ENCODE assay signal across 8 cellular contexts in genomic region chr16:20763461-20764232, GRCh38. TPM values are rescaled to one million over a fixed set of nuclear protein-coding genes. Genes with fewer than 3 reads are reported as not detected.
DNase-seq lines count a peak whose midpoint lies in the region; ATAC-seq, FAIRE-seq and TF ChIP-seq lines count a peak whose summit lies in the region.

Gene ACSM3, plus strand, starts transcription at chr16:20764014. Its CDS starts 6,021 bp downstream, at chr16:20770035.

- H3K36me3 Mint-ChIP-seq in activated T-helper 2 cell treated with anti-CD3 and anti-CD28 coated beads, Interferon-gamma antibody, Interleukin-2, Interleukin-4, amounts not matched to agents 10 μg/mL and 5 μg/mL and 100 μg/mL, durations not matched to agents 14 hours and 24 hours and 36 hours (ENCODE audit: low read depth), result peaks cover 4% of the 10 kb centered on the region

- H3K27me3 ChIP-seq in A673 (replicated peaks; ENCODE audit: insufficient read depth, low read depth, low read length, poor library complexity) (peaks cover 15% of the 10 kb centered on the region), ovary (no peaks in the 10 kb centered on the region)

- H3K36me3 ChIP-seq in A673 (ENCODE audit: insufficient read depth, low read length, poor library complexity, severe bottlenecking), result no peaks in the 10 kb centered on the region
- H3K36me3 ChIP-seq in ovary, result no peaks in the 10 kb centered on the region

- POLR2A ChIA-PET in A673 (lab: Charles Lee; ENCODE audit: low non-redundant PET), result no interaction called here

- FAIRE-seq in urothelium cell line (lab: Jason Lieb, UNC), result no peak

- H3K9me3 ChIP-seq in A673 (ENCODE audit: low read depth, low read length, poor library complexity, severe bottlenecking) (peaks cover 4% of the 10 kb centered on the region), ovary (no peaks in the 10 kb centered on the region)

- no peak for TF ChIP-seq EP300 in ovary (IDR thresholded peaks at IDR 0.05)

- peak; percentile 73 for DNase-seq in A673 (ENCODE audit: low spot score)
- peak; percentile 96 for DNase-seq in OCI-M1 (lab: John Stamatoyannopoulos, UW)
- peak; percentile 65 for DNase-seq in activated T-helper 2 cell treated with anti-CD3 and anti-CD28 coated beads, Interferon-gamma antibody, Interleukin-2, Interleukin-4, amounts not matched to agents 10 μg/mL and 5 μg/mL and 100 μg/mL, durations not matched to agents 14 hours and 24 hours and 36 hours (ENCODE audit: low spot score)
- DNase-seq in foreskin melanocyte, result peak; percentile 65
- DNase-seq in ovary, result peak in 4 of 5 donors; percentile 37 to 66 (median 44)
- peak; percentile 64 for DNase-seq in urothelium cell line (ENCODE audit: low spot score)

- peaks cover 20% of the 10 kb centered on the region for H3K4me1 Mint-ChIP-seq in activated T-helper 2 cell treated with anti-CD3 and anti-CD28 coated beads, Interferon-gamma antibody, Interleukin-2, Interleukin-4, amounts not matched to agents 10 μg/mL and 5 μg/mL and 100 μg/mL, durations not matched to agents 14 hours and 24 hours and 36 hours (ENCODE audit: low read depth)

- TF ChIP-seq POLR2A in ovary (IDR thresholded peaks at IDR 0.05), result no peak

- peak within 1 kb of the TSS; percentile 88 for H3K4me3 Mint-ChIP-seq in activated T-helper 2 cell treated with anti-CD3 and anti-CD28 coated beads, Interferon-gamma antibody, Interleukin-2, Interleukin-4, amounts not matched to agents 10 μg/mL and 5 μg/mL and 100 μg/mL, durations not matched to agents 14 hours and 24 hours and 36 hours (ENCODE audit: low read depth)

- peaks cover 8% of the 10 kb centered on the region for H3K9me3 Mint-ChIP-seq in activated T-helper 2 cell treated with anti-CD3 and anti-CD28 coated beads, Interferon-gamma antibody, Interleukin-2, Interleukin-4, amounts not matched to agents 10 μg/mL and 5 μg/mL and 100 μg/mL, durations not matched to agents 14 hours and 24 hours and 36 hours

- H3K27ac ChIP-seq in A673 (ENCODE audit: low read depth, low read length, poor library complexity, severe bottlenecking) (no peak within 1 kb of the TSS), ovary (peak within 1 kb of the TSS in 1 of 2 donors; percentile 66)

- H3K4me1 ChIP-seq in A673 (ENCODE audit: insufficient read depth, low read length, poor library complexity, severe bottlenecking), result peaks cover 4% of the 10 kb centered on the region
- peaks cover 5% of the 10 kb centered on the region for H3K4me1 ChIP-seq in ovary (ENCODE audit: insufficient read depth)

- H3K27me3 Mint-ChIP-seq in activated T-helper 2 cell treated with anti-CD3 and anti-CD28 coated beads, Interferon-gamma antibody, Interleukin-2, Interleukin-4, amounts not matched to agents 10 μg/mL and 5 μg/mL and 100 μg/mL, durations not matched to agents 14 hours and 24 hours and 36 hours (ENCODE audit: low read depth), result peaks cover 4% of the 10 kb centered on the region

- H3K4me3 ChIP-seq in A673 (ENCODE audit: low read depth, low read length, poor library complexity, severe bottlenecking), result peak within 1 kb of the TSS; percentile 48
- H3K4me3 ChIP-seq in ovary, result peak within 1 kb of the TSS; percentile 12

- WGBS in ovary, 3 donors, result 6 to 8% (median 7%) methylated on average over 10 of the region's 10 CpGs

- peak within 1 kb of the TSS; percentile 94 for H3K27ac Mint-ChIP-seq in activated T-helper 2 cell treated with anti-CD3 and anti-CD28 coated beads, Interferon-gamma antibody, Interleukin-2, Interleukin-4, amounts not matched to agents 10 μg/mL and 5 μg/mL and 100 μg/mL, durations not matched to agents 14 hours and 24 hours and 36 hours

- ATAC-seq in GM18870 (IDR thresholded peaks at IDR 0.05; ENCODE audit: unreplicated experiment) (peak; percentile 97), HG03066 (IDR thresholded peaks at IDR 0.05; ENCODE audit: low read depth, unreplicated experiment) (peak; percentile 99)

- no TSS peak for BruUV-seq in A673 (replicated peaks; lab: Mats Ljungman, UMichigan)

- CTCF ChIA-PET in A673 (lab: Charles Lee), result no interaction called here

- intact Hi-C loops in A673 (cut with micrococcal nuclease; ENCODE audit: unreplicated experiment), result no loop called here
- intact Hi-C loops in activated T-helper 2 cell treated with anti-CD3 and anti-CD28 coated beads, Interferon-gamma antibody, Interleukin-2, Interleukin-4, amounts not matched to agents 10 μg/mL and 5 μg/mL and 100 μg/mL, durations not matched to agents 14 hours and 24 hours and 36 hours (cut with micrococcal nuclease), result loop anchor here (1.0 kb wide), 1 partner anchor 22 kb away; the partner anchor contains the start of gene THUMPD1
- intact Hi-C loops in ovary (cut with DNase I), result no loop called here

- TF ChIP-seq CTCF in A673 (conservative IDR thresholded peaks at IDR 0.05; ENCODE audit: low read depth, low read length), result no peak
- TF ChIP-seq CTCF in ovary (IDR thresholded peaks at IDR 0.05), result no peak

RNA-seq across cellular contexts. Expression of gene ACSM3, which starts in this region (rescaled TPM):
- total RNA-seq in A673 (2021) (0.35 TPM in 1 of 2 replicates, not detected in the other), ovary (100 to 1,000 TPM in 6 of 7 donors, 10 to 100 TPM in 1; 97.1 to 481 (median 251) TPM)
- total RNA-seq in activated T-helper 2 cell treated with anti-CD3 and anti-CD28 coated beads, Interferon-gamma antibody, Interleukin-2, Interleukin-4, amounts not matched to agents 10 μg/mL and 5 μg/mL and 100 μg/mL, durations not matched to agents 14 hours and 24 hours and 36 hours, result 3.9 and 5.5 TPM in 2 replicates
- polyA plus RNA-seq in ovary, result 100 to 1,000 TPM; 237 to 248 TPM

Comparison
In these comparisons a context has a peak if more than half of its experiments do, and no peak if none do; other contexts are left out.
1. RNA of gene ACSM3 (total RNA-seq): 97.1 to 481 TPM in ovary; 3.9 to 5.5 TPM in activated T-helper 2 cell treated with anti-CD3 and anti-CD28 coated beads, Interferon-gamma antibody, Interleukin-2, Interleukin-4, amounts not matched to agents 10 μg/mL and 5 μg/mL and 100 μg/mL, durations not matched to agents 14 hours and 24 hours and 36 hours and 0.35 TPM in A673; every median in the first group is over 10 times any median in the second.
2. Peak in DNase-seq and H3K4me3 ChIP-seq in A673; RNA of the gene not detected or under 1 TPM.
3. DNase-seq: peak in every context shown above with its lines; median percentile 96 in OCI-M1; 73 in A673; 65 in activated T-helper 2 cell treated with anti-CD3 and anti-CD28 coated beads, Interferon-gamma antibody, Interleukin-2, Interleukin-4, amounts not matched to agents 10 μg/mL and 5 μg/mL and 100 μg/mL, durations not matched to agents 14 hours and 24 hours and 36 hours; 65 in foreskin melanocyte; 64 in urothelium cell line; 44 in ovary.